ENCODE assay signal across 32 cellular contexts in the genomic region with DNA sequence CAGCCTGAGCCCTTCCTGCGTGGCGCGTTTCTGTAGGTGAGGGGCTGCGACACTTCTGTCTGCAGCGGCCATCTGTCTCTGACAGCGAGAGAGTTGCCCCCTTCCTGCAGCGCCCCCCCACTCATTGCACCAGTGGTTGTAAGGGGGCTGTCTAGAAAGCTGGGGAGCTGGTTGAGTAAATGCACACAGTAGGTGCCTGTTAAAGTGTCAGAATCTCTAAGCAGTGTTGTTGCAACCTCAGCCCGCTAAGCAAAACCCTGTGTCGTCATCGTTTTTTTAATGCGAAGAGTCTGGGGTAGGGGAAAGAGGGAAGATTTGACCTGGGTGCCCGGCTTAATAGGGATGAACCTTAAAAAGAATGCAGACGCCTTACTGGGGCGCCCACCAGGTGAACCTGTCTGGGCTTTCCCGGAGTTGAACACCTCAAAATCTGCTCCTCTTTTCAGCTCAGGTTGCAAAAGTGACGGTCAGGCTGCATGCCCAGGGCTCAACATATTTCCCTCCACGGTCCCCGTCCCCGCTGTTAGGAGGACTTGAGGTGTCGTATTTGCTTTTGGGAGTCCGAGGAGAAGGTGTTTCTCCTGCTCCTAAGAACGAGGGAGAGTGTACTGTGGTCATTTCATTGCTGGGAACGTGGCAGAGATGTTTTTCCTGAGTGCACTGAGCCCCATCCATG. TPM values are rescaled to one million over a fixed set of nuclear protein-coding genes. Genes with fewer than 3 reads are reported as not detected.
DNase-seq lines count a peak whose midpoint lies in the region; ATAC-seq, FAIRE-seq and TF ChIP-seq lines count a peak whose summit lies in the region.
"Had no signal": no experiment of that assay in that cellular context is flagged by ENCODE, and none has a peak within 500 bp of the region (broad histone marks: within the 10 kb centered on the region; RNA-seq: fewer than 3 reads in every experiment).

No MANE protein-coding gene starts in this region.

- DNase-seq in HepG2 (ENCODE audit: low spot score) (no peak), right lobe of liver (no peak), glutamatergic neuron (no peak), nephron progenitor cell (no peak), HT-29 (ENCODE audit: low spot score) (no peak), foreskin keratinocyte (no peak)
- no peak for DNase-seq in central memory CD4-positive, alpha-beta T cell
- DNase-seq: activated CD4-positive, alpha-beta T cell treated with anti-CD3 and anti-CD28 coated beads, Interleukin-2, amount 50 U/mL, for 48 hours; amygdala; CD8-positive, alpha-beta T cell; effector memory CD8-positive, alpha-beta T cell; foreskin melanocyte; HCEC 1CT; natural killer cell; NCI-H1436; NCI-H2107; OCI-M1; stimulated activated CD4-positive, alpha-beta T cell treated with anti-CD3 and anti-CD28 coated beads, Interleukin-4, amount 100 ng/mL, for 24 hours had no signal

- H3K27me3 ChIP-seq in HepG2 (ENCODE audit: control insufficient read depth in 1 of 2, insufficient read depth in 2 of 2, low read length in 2 of 2) (peaks cover 2% of the 10 kb centered on the region in 2 experiments; a peak in 2 of 5 replicates), right lobe of liver (no peaks in the 10 kb centered on the region), foreskin keratinocyte (peaks cover 77% of the 10 kb centered on the region)

- peak overlapping the region; percentile 74 for H3K9ac ChIP-seq in HepG2 (ENCODE audit: insufficient read depth, low read depth, low read length)
- H3K9ac ChIP-seq: KMS-11 had no signal

- peaks cover 2 to 17% of the 10 kb centered on the region in 2 experiments for H3K36me3 ChIP-seq in HepG2 (replicated peaks in 1 of 2; ENCODE audit: control insufficient read depth in 1 of 2, insufficient read depth in 2 of 2, low read length in 2 of 2)
- no peaks in the 10 kb centered on the region for H3K36me3 ChIP-seq in right lobe of liver
- H3K36me3 ChIP-seq: esophagus muscularis mucosa, suprapubic skin had no signal

- ATAC-seq in HepG2 (no peak; the same call in 2 of the 3 replicates), right lobe of liver (no peak), GM21381 (IDR thresholded peaks at IDR 0.05; ENCODE audit: unreplicated experiment) (no peak), foreskin keratinocyte (no peak)
- ATAC-seq: activated CD4-positive, CD25-positive, alpha-beta regulatory T cell treated with anti-CD3 and anti-CD28 coated beads, Interleukin-2, amount 50 U/mL, for 24 hours; CD8-positive, alpha-beta T cell; effector memory CD8-positive, alpha-beta T cell; natural killer cell; sciatic nerve; stimulated activated memory B cell treated with anti-CD40 and anti-IgM and Interleukin-4, amounts not matched to agents 10 μg/mL and 1 μg/mL and 100 μg/mL, for 72 hours had no signal

- POLR2A ChIA-PET in HepG2 (lab: Yijun Ruan, JAX): no interaction called here

- no peaks in the 10 kb centered on the region for H4K20me1 ChIP-seq in HepG2 (ENCODE audit: insufficient read depth, low read length)

- TSS peak; percentile 42 for BruUV-seq in HepG2 (replicated peaks; lab: Mats Ljungman, UMichigan)

- TF ChIP-seq EP300 in HepG2 (IDR thresholded peaks at IDR 0.05; ENCODE audit: low read depth in 2 of 2, low read length in 2 of 2): no peak
- no peak for TF ChIP-seq EP300 in HepG2 (CRISPR knock-in tag; IDR thresholded peaks at IDR 0.05; ENCODE audit: borderline replicate concordance)

- no peak for TF ChIP-seq POLR2A in HepG2 (IDR thresholded peaks at IDR 0.05; ENCODE audit: insufficient read depth in 1 of 2, low read depth in 2 of 2, low read length in 2 of 2)
- no peak for TF ChIP-seq POLR2A in right lobe of liver (IDR thresholded peaks at IDR 0.05)

- TF ChIP-seq RAD21 in HepG2 (CRISPR knock-in tag; IDR thresholded peaks at IDR 0.05): no peak

- no peak overlapping the region for H2AFZ ChIP-seq in HepG2 (ENCODE audit: low read length)

- peaks cover 21% of the 10 kb centered on the region for H3K27me3 Mint-ChIP-seq in glutamatergic neuron (ENCODE audit: unreplicated experiment)
- H3K27me3 Mint-ChIP-seq in nephron progenitor cell (ENCODE audit: low read depth, poor library complexity): peaks cover 63% of the 10 kb centered on the region

- 61% methylated on average over 17 of the region's 23 CpGs for WGBS in HepG2 (ENCODE audit: low lambda C conversion rate)
- WGBS in right lobe of liver (ENCODE audit: insufficient coverage, low coverage, low lambda C conversion rate, missing lambda C conversion rate): 20% methylated on average over 20 of the region's 23 CpGs

- H3K36me3 Mint-ChIP-seq in glutamatergic neuron (ENCODE audit: unreplicated experiment): peaks cover 6% of the 10 kb centered on the region
- H3K36me3 Mint-ChIP-seq in nephron progenitor cell (ENCODE audit: low read depth): no peaks in the 10 kb centered on the region
- H3K36me3 Mint-ChIP-seq: activated naive CD4-positive, alpha-beta T cell treated with anti-CD3 and anti-CD28 coated beads, Interleukin-2, amount 50 U/mL, for 24 hours; CD8-positive, alpha-beta T cell; natural killer cell; stimulated activated memory B cell treated with anti-CD40 and anti-IgM and Interleukin-4, amounts not matched to agents 10 μg/mL and 1 μg/mL and 100 μg/mL, for 72 hours had no signal

- H3K9me3 Mint-ChIP-seq in glutamatergic neuron (ENCODE audit: unreplicated experiment) (peaks cover 3% of the 10 kb centered on the region), nephron progenitor cell (peaks cover 9% of the 10 kb centered on the region)
- H3K9me3 Mint-ChIP-seq: activated naive CD4-positive, alpha-beta T cell treated with anti-CD3 and anti-CD28 coated beads, Interleukin-2, amount 50 U/mL, for 24 hours; CD8-positive, alpha-beta T cell; natural killer cell had no signal

- peaks cover 22% of the 10 kb centered on the region for H3K79me2 ChIP-seq in HepG2 (ENCODE audit: insufficient read depth, low read length)

- H3K4me3 Mint-ChIP-seq in glutamatergic neuron (ENCODE audit: unreplicated experiment) (peak overlapping the region; percentile 77), nephron progenitor cell (peak overlapping the region; percentile 81)
- H3K4me3 Mint-ChIP-seq: activated naive CD4-positive, alpha-beta T cell treated with anti-CD3 and anti-CD28 coated beads, Interleukin-2, amount 50 U/mL, for 24 hours; CD8-positive, alpha-beta T cell; effector memory CD8-positive, alpha-beta T cell; natural killer cell; stimulated activated memory B cell treated with anti-CD40 and anti-IgM and Interleukin-4, amounts not matched to agents 10 μg/mL and 1 μg/mL and 100 μg/mL, for 72 hours had no signal

- H3K4me1 Mint-ChIP-seq in glutamatergic neuron (ENCODE audit: low read depth, unreplicated experiment) (peaks cover 32% of the 10 kb centered on the region), nephron progenitor cell (peaks cover 75% of the 10 kb centered on the region)
- H3K4me1 Mint-ChIP-seq: activated naive CD4-positive, alpha-beta T cell treated with anti-CD3 and anti-CD28 coated beads, Interleukin-2, amount 50 U/mL, for 24 hours; natural killer cell; stimulated activated memory B cell treated with anti-CD40 and anti-IgM and Interleukin-4, amounts not matched to agents 10 μg/mL and 1 μg/mL and 100 μg/mL, for 72 hours had no signal

- H3K4me3 ChIP-seq in HepG2 (replicated peaks in 1 of 3; ENCODE audit: insufficient read depth in 1 of 3, low read depth in 2 of 3, low read length in 3 of 3) (peak overlapping the region; percentile 47 to 77 (median 63)), right lobe of liver (no peak overlapping the region)
- H3K4me3 ChIP-seq: coronary artery, esophagus muscularis mucosa, suprapubic skin had no signal

- H3K27ac ChIP-seq in HepG2 (ENCODE audit: extremely low read length, insufficient read depth, low read length) (peak overlapping the region; percentile 59), right lobe of liver (no peak overlapping the region), foreskin keratinocyte (no peak overlapping the region)
- H3K27ac ChIP-seq: coronary artery, esophagus muscularis mucosa, KMS-11, suprapubic skin had no signal

- peaks cover 53% of the 10 kb centered on the region for H3K4me1 ChIP-seq in HepG2 (ENCODE audit: insufficient read depth, low read length)
- no peaks in the 10 kb centered on the region for H3K4me1 ChIP-seq in right lobe of liver
- H3K4me1 ChIP-seq in foreskin keratinocyte: no peaks in the 10 kb centered on the region

- intact Hi-C loops in HepG2 (cut with micrococcal nuclease; ENCODE audit: unreplicated experiment) (no loop called here), right lobe of liver (cut with DNase I) (no loop called here)

- in situ Hi-C loops in HepG2 (cut with HindIII; ENCODE audit: extremely low pct_ligation_motif_present, low pct_unique_long_range_greater_than_20kb): no loop called here

- peak overlapping the region; percentile 76 for H3K4me2 ChIP-seq in HepG2 (ENCODE audit: low read depth, low read length)
- H3K4me2 ChIP-seq: KMS-11 had no signal

- CTCF ChIA-PET in HepG2 (lab: Yijun Ruan, JAX; ENCODE audit: low intra/inter-chr PET ratio, low total read pairs): no interaction called here

- no peak for FAIRE-seq in HepG2 (lab: Jason Lieb, UNC)

- H3K9me3 ChIP-seq in HepG2 (ENCODE audit: low read length) (no peaks in the 10 kb centered on the region), right lobe of liver (no peaks in the 10 kb centered on the region)
- H3K9me3 ChIP-seq: esophagus muscularis mucosa, suprapubic skin had no signal

- TF ChIP-seq CTCF in HepG2 (CRISPR knock-in tag; IDR thresholded peaks at IDR 0.05): peak; percentile 5; the same call in 1 of the 2 replicates
- TF ChIP-seq CTCF in right lobe of liver (IDR thresholded peaks at IDR 0.05): no peak
- TF ChIP-seq CTCF in glutamatergic neuron (IDR thresholded peaks at IDR 0.05; ENCODE audit: partially characterized antibody, unreplicated experiment): no peak
- no peak for TF ChIP-seq CTCF in nephron progenitor cell (IDR thresholded peaks at IDR 0.05)
- TF ChIP-seq CTCF in foreskin keratinocyte (conservative IDR thresholded peaks at IDR 0.05): no peak

- H3K27ac Mint-ChIP-seq in glutamatergic neuron (ENCODE audit: unreplicated experiment): no peak overlapping the region
- no peak overlapping the region for H3K27ac Mint-ChIP-seq in nephron progenitor cell
- H3K27ac Mint-ChIP-seq: activated naive CD4-positive, alpha-beta T cell treated with anti-CD3 and anti-CD28 coated beads, Interleukin-2, amount 50 U/mL, for 24 hours; CD8-positive, alpha-beta T cell; effector memory CD8-positive, alpha-beta T cell; natural killer cell; stimulated activated memory B cell treated with anti-CD40 and anti-IgM and Interleukin-4, amounts not matched to agents 10 μg/mL and 1 μg/mL and 100 μg/mL, for 72 hours had no signal

RNA-seq across cellular contexts. Expression of a gene that starts 1.0 kb away (rescaled TPM):
- total RNA-seq in HepG2 (2016; rRNA removed; fragmentation: Illumina TruSeq; extraction: Trizol) (48.2 and 95.5 TPM in 2 replicates), right lobe of liver (10 to 100 TPM in 1 of 6 experiments, 1 to 10 TPM in 2, not detected in 3; 1.7 to 13.4 (median 3.8) TPM), glutamatergic neuron (ENCODE audit: unreplicated experiment) (37.3 TPM), foreskin keratinocyte (not detected in 2 replicates)
- 20.1 and 21.5 TPM in 2 replicates for total RNA-seq in HepG2 (2016; cell fraction: cytosol; rRNA removed; fragmentation: Illumina TruSeq; extraction: Trizol; ENCODE audit: low read depth)
- total RNA-seq in HepG2 (2016; cell fraction: insoluble cytoplasmic fraction; rRNA removed; fragmentation: Illumina TruSeq; extraction: Trizol): 42.8 and 103 TPM in 2 replicates
- 36.0 and 50.6 TPM in 2 replicates for total RNA-seq in HepG2 (2016; cell fraction: membrane; rRNA removed; fragmentation: Illumina TruSeq; extraction: Trizol)
- 89.0 and 105 TPM in 2 replicates for total RNA-seq in HepG2 (2016; cell fraction: nucleus; rRNA removed; fragmentation: Illumina TruSeq; extraction: Trizol)
- polyA plus RNA-seq in HepG2 (2011; rRNA removed) (312 and 395 TPM in 2 replicates), foreskin keratinocyte (not detected in 2 replicates)
- 265 and 361 TPM in 2 replicates for polyA plus RNA-seq in HepG2 (2011; cell fraction: cytosol; rRNA removed)
- 341 and 399 TPM in 2 replicates for polyA plus RNA-seq in HepG2 (2011; cell fraction: nucleus; rRNA removed)
- 757 and 768 TPM in 2 replicates for polyA plus RNA-seq in HepG2 (2012)
- polyA plus RNA-seq in HepG2 (2016; cell fraction: cytosol; fragmentation: Illumina TruSeq; extraction: Trizol; ENCODE audit: low read depth): 47.2 and 71.3 TPM in 2 replicates
- 105 and 121 TPM in 2 replicates for polyA plus RNA-seq in HepG2 (2016; cell fraction: insoluble cytoplasmic fraction; fragmentation: Illumina TruSeq; extraction: Trizol; ENCODE audit: low read depth)
- 59.9 and 79.2 TPM in 2 replicates for polyA plus RNA-seq in HepG2 (2016; cell fraction: membrane; fragmentation: Illumina TruSeq; extraction: Trizol; ENCODE audit: low read depth)
- polyA plus RNA-seq in HepG2 (2016; cell fraction: nucleus; fragmentation: Illumina TruSeq; extraction: Trizol; ENCODE audit: insufficient read depth, low read depth): 324 and 361 TPM in 2 replicates
- polyA minus RNA-seq in HepG2 (2011; rRNA and poly(A)+ RNA removed; ENCODE audit: low replicate concordance): 0.49 and 99.7 TPM in 2 replicates
- 86.7 and 119 TPM in 2 replicates for polyA minus RNA-seq in HepG2 (2011; cell fraction: cytosol; rRNA and poly(A)+ RNA removed)
- polyA minus RNA-seq in HepG2 (2011; cell fraction: nucleus; rRNA and poly(A)+ RNA removed): 18.8 and 31.0 TPM in 2 replicates
- not detected in 2 replicates for total RNA-seq in HT-29 (2014; rRNA removed; shearing (Covaris generic))
- total RNA-seq: A172; CD8-positive, alpha-beta T cell; lower leg skin; mononuclear cell; natural killer cell; NCI-H460; suprapubic skin; T-helper 1 cell treated with Interleukin-12 subunit alpha and Interleukin-12 subunit beta and Interleukin-4 antibody, amounts not matched to agents 30 ng/mL and 1 ng/mL, for 36 hours had no signal

Comparison
In these comparisons a context has a peak if more than half of its experiments do, and no peak if none do; other contexts are left out.
1. H3K4me3 ChIP-seq: peak in HepG2 (3 of 3); none in right lobe of liver (0 of 3).